ENCODE assay signal across 1 cellular context in genomic region chr17:68437979-68438877, GRCh38.
TF ChIP-seq lines count a peak whose summit lies in the region.

No MANE protein-coding gene starts in this region.

TF ChIP-seq in K562, 482 proteins besides CTCF, POLR2A, EP300 and RAD21 (continued from another document and continues in another):
- TF ChIP-seq, protein P1, sequence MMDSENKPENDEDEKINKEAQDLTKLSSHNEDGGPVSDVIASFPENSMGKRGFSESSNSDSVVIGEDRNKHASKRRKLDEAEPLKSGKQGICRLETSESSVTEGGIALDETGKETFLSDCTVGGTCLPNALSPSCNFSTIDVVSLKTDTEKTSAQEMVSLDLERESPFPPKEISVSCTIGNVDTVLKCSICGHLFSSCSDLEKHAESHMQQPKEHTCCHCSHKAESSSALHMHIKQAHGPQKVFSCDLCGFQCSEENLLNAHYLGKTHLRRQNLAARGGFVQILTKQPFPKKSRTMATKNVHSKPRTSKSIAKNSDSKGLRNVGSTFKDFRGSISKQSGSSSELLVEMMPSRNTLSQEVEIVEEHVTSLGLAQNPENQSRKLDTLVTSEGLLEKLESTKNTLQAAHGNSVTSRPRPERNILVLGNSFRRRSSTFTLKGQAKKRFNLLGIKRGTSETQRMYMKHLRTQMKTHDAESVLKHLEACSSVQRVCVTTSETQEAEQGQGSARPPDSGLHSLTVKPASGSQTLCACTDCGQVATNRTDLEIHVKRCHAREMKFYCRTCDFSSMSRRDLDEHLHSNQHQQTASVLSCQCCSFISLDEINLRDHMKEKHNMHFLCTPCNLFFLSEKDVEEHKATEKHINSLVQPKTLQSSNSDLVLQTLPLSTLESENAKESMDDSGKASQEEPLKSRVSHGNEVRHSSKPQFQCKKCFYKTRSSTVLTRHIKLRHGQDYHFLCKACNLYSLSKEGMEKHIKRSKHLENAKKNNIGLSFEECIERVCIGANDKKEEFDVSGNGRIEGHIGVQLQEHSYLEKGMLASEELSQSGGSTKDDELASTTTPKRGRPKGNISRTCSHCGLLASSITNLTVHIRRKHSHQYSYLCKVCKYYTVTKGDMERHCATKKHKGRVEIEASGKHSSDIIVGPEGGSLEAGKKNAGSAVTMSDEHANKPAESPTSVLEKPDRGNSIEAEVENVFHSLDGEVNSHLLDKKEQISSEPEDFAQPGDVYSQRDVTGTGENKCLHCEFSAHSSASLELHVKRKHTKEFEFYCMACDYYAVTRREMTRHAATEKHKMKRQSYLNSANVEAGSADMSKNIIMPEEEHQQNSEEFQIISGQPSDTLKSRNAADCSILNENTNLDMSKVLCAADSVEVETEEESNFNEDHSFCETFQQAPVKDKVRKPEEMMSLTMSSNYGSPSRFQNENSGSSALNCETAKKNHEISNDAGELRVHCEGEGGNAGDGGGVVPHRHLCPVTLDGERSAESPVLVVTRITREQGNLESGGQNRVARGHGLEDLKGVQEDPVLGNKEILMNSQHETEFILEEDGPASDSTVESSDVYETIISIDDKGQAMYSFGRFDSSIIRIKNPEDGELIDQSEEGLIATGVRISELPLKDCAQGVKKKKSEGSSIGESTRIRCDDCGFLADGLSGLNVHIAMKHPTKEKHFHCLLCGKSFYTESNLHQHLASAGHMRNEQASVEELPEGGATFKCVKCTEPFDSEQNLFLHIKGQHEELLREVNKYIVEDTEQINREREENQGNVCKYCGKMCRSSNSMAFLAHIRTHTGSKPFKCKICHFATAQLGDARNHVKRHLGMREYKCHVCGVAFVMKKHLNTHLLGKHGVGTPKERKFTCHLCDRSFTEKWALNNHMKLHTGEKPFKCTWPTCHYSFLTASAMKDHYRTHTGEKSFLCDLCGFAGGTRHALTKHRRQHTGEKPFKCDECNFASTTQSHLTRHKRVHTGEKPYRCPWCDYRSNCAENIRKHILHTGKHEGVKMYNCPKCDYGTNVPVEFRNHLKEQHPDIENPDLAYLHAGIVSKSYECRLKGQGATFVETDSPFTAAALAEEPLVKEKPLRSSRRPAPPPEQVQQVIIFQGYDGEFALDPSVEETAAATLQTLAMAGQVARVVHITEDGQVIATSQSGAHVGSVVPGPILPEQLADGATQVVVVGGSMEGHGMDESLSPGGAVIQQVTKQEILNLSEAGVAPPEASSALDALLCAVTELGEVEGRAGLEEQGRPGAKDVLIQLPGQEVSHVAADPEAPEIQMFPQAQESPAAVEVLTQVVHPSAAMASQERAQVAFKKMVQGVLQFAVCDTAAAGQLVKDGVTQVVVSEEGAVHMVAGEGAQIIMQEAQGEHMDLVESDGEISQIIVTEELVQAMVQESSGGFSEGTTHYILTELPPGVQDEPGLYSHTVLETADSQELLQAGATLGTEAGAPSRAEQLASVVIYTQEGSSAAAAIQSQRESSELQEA (IDR thresholded peaks at IDR 0.05; ENCODE audit: low read depth) = no peak
- no peak for TF ChIP-seq ZNF253 (CRISPR knock-in tag; conservative IDR thresholded peaks at IDR 0.05)
- no peak for TF ChIP-seq ZNF445 (CRISPR knock-in tag; IDR thresholded peaks at IDR 0.05; ENCODE audit: low read depth)
- TF ChIP-seq ZBTB26 (CRISPR knock-in tag; IDR thresholded peaks at IDR 0.05) = no peak
- TF ChIP-seq ZNF347 (CRISPR knock-in tag; IDR thresholded peaks at IDR 0.05; ENCODE audit: low read depth) = no peak
- TF ChIP-seq ZC3H4 (CRISPR knock-in tag; IDR thresholded peaks at IDR 0.05; ENCODE audit: borderline replicate concordance) = no peak
- TF ChIP-seq ARID1B (IDR thresholded peaks at IDR 0.05) = peak; percentile 77
- TF ChIP-seq ZSCAN32 (CRISPR knock-in tag; IDR thresholded peaks at IDR 0.05) = no peak
- peak; percentile 29; the same call in 1 of the 2 replicates for TF ChIP-seq PHF8 (IDR thresholded peaks at IDR 0.05; ENCODE audit: borderline replicate concordance, low read length)
- peak; percentile 93 for TF ChIP-seq BHLHE40 (IDR thresholded peaks at IDR 0.05; ENCODE audit: low read length)
- TF ChIP-seq, protein P2, sequence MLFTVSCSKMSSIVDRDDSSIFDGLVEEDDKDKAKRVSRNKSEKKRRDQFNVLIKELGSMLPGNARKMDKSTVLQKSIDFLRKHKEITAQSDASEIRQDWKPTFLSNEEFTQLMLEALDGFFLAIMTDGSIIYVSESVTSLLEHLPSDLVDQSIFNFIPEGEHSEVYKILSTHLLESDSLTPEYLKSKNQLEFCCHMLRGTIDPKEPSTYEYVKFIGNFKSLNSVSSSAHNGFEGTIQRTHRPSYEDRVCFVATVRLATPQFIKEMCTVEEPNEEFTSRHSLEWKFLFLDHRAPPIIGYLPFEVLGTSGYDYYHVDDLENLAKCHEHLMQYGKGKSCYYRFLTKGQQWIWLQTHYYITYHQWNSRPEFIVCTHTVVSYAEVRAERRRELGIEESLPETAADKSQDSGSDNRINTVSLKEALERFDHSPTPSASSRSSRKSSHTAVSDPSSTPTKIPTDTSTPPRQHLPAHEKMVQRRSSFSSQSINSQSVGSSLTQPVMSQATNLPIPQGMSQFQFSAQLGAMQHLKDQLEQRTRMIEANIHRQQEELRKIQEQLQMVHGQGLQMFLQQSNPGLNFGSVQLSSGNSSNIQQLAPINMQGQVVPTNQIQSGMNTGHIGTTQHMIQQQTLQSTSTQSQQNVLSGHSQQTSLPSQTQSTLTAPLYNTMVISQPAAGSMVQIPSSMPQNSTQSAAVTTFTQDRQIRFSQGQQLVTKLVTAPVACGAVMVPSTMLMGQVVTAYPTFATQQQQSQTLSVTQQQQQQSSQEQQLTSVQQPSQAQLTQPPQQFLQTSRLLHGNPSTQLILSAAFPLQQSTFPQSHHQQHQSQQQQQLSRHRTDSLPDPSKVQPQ (CRISPR knock-in tag; IDR thresholded peaks at IDR 0.05; ENCODE audit: borderline replicate concordance) = peak; percentile 16; the same call in 1 of the 2 replicates
- TF ChIP-seq TRIM28 (IDR thresholded peaks at IDR 0.05) = no peak
- TF ChIP-seq XRCC5 (IDR thresholded peaks at IDR 0.05; ENCODE audit: low read depth, low read length) = no peak
- no peak for TF ChIP-seq ZKSCAN3 (CRISPR knock-in tag; IDR thresholded peaks at IDR 0.05)
- TF ChIP-seq BMI1 (IDR thresholded peaks at IDR 0.05; ENCODE audit: low read length) = no peak
- peak; percentile 85 for TF ChIP-seq ZNF175 (CRISPR knock-in tag; IDR thresholded peaks at IDR 0.05; ENCODE audit: low read depth)
- TF ChIP-seq SMAD3 (CRISPR knock-in tag; conservative IDR thresholded peaks at IDR 0.05) = peak; percentile 37; the same call in 1 of the 2 replicates
- peak; percentile 79; the same call in 1 of the 2 replicates for TF ChIP-seq GATAD2A (IDR thresholded peaks at IDR 0.05)
- TF ChIP-seq KLF1 (tag; IDR thresholded peaks at IDR 0.05) = no peak
- no peak for TF ChIP-seq ZNF124 (CRISPR knock-in tag; IDR thresholded peaks at IDR 0.05)
- no peak for TF ChIP-seq TCF7 (IDR thresholded peaks at IDR 0.05; ENCODE audit: borderline replicate concordance)
- no peak for TF ChIP-seq SMC3 (conservative IDR thresholded peaks at IDR 0.05; ENCODE audit: insufficient read depth, low read depth, low read length)
- no peak for TF ChIP-seq LARP7 (IDR thresholded peaks at IDR 0.05)
- no peak for TF ChIP-seq HINFP (tag; conservative IDR thresholded peaks at IDR 0.05; ENCODE audit: low read depth)
- TF ChIP-seq CBX8 (IDR thresholded peaks at IDR 0.05; ENCODE audit: borderline replicate concordance, extremely low read depth, low read depth, low read length, poor library complexity, severe bottlenecking) = no peak
- no peak for TF ChIP-seq ZNF644 (tag; IDR thresholded peaks at IDR 0.05; ENCODE audit: low read depth)
- TF ChIP-seq, protein P3, sequence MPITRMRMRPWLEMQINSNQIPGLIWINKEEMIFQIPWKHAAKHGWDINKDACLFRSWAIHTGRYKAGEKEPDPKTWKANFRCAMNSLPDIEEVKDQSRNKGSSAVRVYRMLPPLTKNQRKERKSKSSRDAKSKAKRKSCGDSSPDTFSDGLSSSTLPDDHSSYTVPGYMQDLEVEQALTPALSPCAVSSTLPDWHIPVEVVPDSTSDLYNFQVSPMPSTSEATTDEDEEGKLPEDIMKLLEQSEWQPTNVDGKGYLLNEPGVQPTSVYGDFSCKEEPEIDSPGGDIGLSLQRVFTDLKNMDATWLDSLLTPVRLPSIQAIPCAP (CRISPR knock-in tag; IDR thresholded peaks at IDR 0.05; ENCODE audit: borderline replicate concordance) = no peak
- no peak for TF ChIP-seq HDAC8 (tag; IDR thresholded peaks at IDR 0.05)
- no peak for TF ChIP-seq ZNF143 (CRISPR knock-in tag; IDR thresholded peaks at IDR 0.05)
- TF ChIP-seq NR2F6 (CRISPR knock-in tag; IDR thresholded peaks at IDR 0.05) = no peak
- peak; percentile 56; the same call in 1 of the 2 replicates for TF ChIP-seq HNRNPL (IDR thresholded peaks at IDR 0.05; ENCODE audit: low read depth, low read length)
- peak; percentile 51 for TF ChIP-seq CTBP1 (IDR thresholded peaks at IDR 0.05; ENCODE audit: borderline replicate concordance)
- TF ChIP-seq, protein P4, sequence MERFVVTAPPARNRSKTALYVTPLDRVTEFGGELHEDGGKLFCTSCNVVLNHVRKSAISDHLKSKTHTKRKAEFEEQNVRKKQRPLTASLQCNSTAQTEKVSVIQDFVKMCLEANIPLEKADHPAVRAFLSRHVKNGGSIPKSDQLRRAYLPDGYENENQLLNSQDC (CRISPR knock-in tag; IDR thresholded peaks at IDR 0.05) = no peak
- TF ChIP-seq, protein P5, sequence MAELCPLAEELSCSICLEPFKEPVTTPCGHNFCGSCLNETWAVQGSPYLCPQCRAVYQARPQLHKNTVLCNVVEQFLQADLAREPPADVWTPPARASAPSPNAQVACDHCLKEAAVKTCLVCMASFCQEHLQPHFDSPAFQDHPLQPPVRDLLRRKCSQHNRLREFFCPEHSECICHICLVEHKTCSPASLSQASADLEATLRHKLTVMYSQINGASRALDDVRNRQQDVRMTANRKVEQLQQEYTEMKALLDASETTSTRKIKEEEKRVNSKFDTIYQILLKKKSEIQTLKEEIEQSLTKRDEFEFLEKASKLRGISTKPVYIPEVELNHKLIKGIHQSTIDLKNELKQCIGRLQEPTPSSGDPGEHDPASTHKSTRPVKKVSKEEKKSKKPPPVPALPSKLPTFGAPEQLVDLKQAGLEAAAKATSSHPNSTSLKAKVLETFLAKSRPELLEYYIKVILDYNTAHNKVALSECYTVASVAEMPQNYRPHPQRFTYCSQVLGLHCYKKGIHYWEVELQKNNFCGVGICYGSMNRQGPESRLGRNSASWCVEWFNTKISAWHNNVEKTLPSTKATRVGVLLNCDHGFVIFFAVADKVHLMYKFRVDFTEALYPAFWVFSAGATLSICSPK (IDR thresholded peaks at IDR 0.05; ENCODE audit: borderline replicate concordance) = no peak
- no peak for TF ChIP-seq NCOA6 (IDR thresholded peaks at IDR 0.05)
- no peak for TF ChIP-seq ZNF695 (CRISPR knock-in tag; IDR thresholded peaks at IDR 0.05)
- TF ChIP-seq CHD1 (IDR thresholded peaks at IDR 0.05; ENCODE audit: low read length) = no peak
